ENCODE assay signal across 1 cellular context in the genomic region with DNA sequence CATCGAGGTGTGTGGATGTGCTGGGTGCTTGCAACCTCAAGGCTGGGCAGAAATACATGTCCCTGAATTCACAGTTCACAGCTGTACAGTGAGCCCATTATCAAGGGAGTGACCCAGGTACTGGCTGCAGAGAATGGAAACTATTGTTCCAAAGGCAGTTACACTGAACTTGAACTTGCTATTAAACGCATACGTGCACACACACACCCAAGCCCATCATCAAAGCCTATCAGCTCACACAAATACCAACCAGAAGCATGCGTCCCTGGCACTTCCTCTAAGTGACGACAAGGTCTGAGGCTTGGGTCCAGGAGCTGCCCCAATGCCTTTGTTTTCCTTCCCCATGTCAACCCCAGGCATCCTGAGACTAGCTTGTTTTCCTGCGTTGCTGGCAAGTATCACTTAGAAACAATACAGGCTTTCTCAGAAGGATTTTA.
TF ChIP-seq lines count a peak whose summit lies in the region.

No MANE protein-coding gene starts in this region.

TF ChIP-seq in HepG2, 621 proteins besides CTCF, POLR2A, EP300 and RAD21 (continued from another document and continues in another):
- TF ChIP-seq, protein P1, sequence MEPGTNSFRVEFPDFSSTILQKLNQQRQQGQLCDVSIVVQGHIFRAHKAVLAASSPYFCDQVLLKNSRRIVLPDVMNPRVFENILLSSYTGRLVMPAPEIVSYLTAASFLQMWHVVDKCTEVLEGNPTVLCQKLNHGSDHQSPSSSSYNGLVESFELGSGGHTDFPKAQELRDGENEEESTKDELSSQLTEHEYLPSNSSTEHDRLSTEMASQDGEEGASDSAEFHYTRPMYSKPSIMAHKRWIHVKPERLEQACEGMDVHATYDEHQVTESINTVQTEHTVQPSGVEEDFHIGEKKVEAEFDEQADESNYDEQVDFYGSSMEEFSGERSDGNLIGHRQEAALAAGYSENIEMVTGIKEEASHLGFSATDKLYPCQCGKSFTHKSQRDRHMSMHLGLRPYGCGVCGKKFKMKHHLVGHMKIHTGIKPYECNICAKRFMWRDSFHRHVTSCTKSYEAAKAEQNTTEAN (CRISPR knock-in tag; conservative IDR thresholded peaks at IDR 0.05): peak; percentile 78
- TF ChIP-seq FOXP1 (IDR thresholded peaks at IDR 0.05) (no peak), FOXP1 (CRISPR knock-in tag; IDR thresholded peaks at IDR 0.05) (peak; percentile 70), GABPA (IDR thresholded peaks at IDR 0.05; ENCODE audit: low read depth, low read length) (no peak), GABPA (CRISPR knock-in tag; IDR thresholded peaks at IDR 0.05; ENCODE audit: low read depth) (peak; percentile 45; the same call in 1 of the 2 replicates), ZBTB38 (CRISPR knock-in tag; IDR thresholded peaks at IDR 0.05) (peak; percentile 85), HMG20A (CRISPR knock-in tag; IDR thresholded peaks at IDR 0.05; ENCODE audit: borderline replicate concordance) (peak; percentile 87; the same call in 1 of the 2 replicates), GATAD2A (CRISPR knock-in tag; IDR thresholded peaks at IDR 0.05) (peak; percentile 75), NR2F2 (IDR thresholded peaks at IDR 0.05; ENCODE audit: borderline replicate concordance, low read depth) (no peak), HOMEZ (CRISPR knock-in tag; IDR thresholded peaks at IDR 0.05; ENCODE audit: low read depth) (peak; percentile 72), ZSCAN21 (CRISPR knock-in tag; IDR thresholded peaks at IDR 0.05; ENCODE audit: borderline replicate concordance) (peak; percentile 61; the same call in 1 of the 2 replicates), MIER2 (CRISPR knock-in tag; IDR thresholded peaks at IDR 0.05) (peak; percentile 66; the same call in 1 of the 2 replicates), MED1 (CRISPR knock-in tag; IDR thresholded peaks at IDR 0.05) (peak; percentile 90), TFE3 (CRISPR knock-in tag; IDR thresholded peaks at IDR 0.05) (peak; percentile 35; the same call in 1 of the 2 replicates), ZNF44 (CRISPR knock-in tag; IDR thresholded peaks at IDR 0.05) (0 out of 2 replicates have a peak, but pooled peaks have one; percentile 32), SP5 (CRISPR knock-in tag; IDR thresholded peaks at IDR 0.05; ENCODE audit: borderline replicate concordance, low read depth) (peak; percentile 54), FOXK1 (CRISPR knock-in tag; IDR thresholded peaks at IDR 0.05; ENCODE audit: borderline replicate concordance, low read depth) (0 out of 2 replicates have a peak, but pooled peaks have one; percentile 39), HDAC2 (CRISPR knock-in tag; IDR thresholded peaks at IDR 0.05) (peak; percentile 59), FOXA1 (IDR thresholded peaks at IDR 0.05) (no peak), FOXA1 (CRISPR knock-in tag; IDR thresholded peaks at IDR 0.05) (peak; percentile 33), HNF1B (CRISPR knock-in tag; IDR thresholded peaks at IDR 0.05) (peak; percentile 88), BCL6 (CRISPR knock-in tag; IDR thresholded peaks at IDR 0.05) (peak; percentile 90), ZBTB34 (CRISPR knock-in tag; IDR thresholded peaks at IDR 0.05) (peak; percentile 78; the same call in 1 of the 2 replicates), ZNF629 (CRISPR knock-in tag; conservative IDR thresholded peaks at IDR 0.05) (peak; percentile 72), FOXO1 (CRISPR knock-in tag; IDR thresholded peaks at IDR 0.05) (peak; percentile 87; the same call in 1 of the 2 replicates), CEBPG (CRISPR knock-in tag; IDR thresholded peaks at IDR 0.05) (peak; percentile 47), ZNF292 (CRISPR knock-in tag; IDR thresholded peaks at IDR 0.05; ENCODE audit: borderline replicate concordance, low read depth) (peak; percentile 57; the same call in 1 of the 2 replicates), RXRA (CRISPR knock-in tag; IDR thresholded peaks at IDR 0.05) (peak; percentile 93), RXRB (CRISPR knock-in tag; IDR thresholded peaks at IDR 0.05; ENCODE audit: borderline replicate concordance) (peak; percentile 94), PAXIP1 (CRISPR knock-in tag; conservative IDR thresholded peaks at IDR 0.05) (peak; percentile 73), ZNF788 (CRISPR knock-in tag; IDR thresholded peaks at IDR 0.05; ENCODE audit: borderline replicate concordance) (peak; percentile 72; the same call in 1 of the 2 replicates), ZBTB44 (CRISPR knock-in tag; IDR thresholded peaks at IDR 0.05) (no peak), MXD4 (CRISPR knock-in tag; IDR thresholded peaks at IDR 0.05) (peak; percentile 48; the same call in 1 of the 2 replicates), RCOR2 (CRISPR knock-in tag; IDR thresholded peaks at IDR 0.05) (peak; percentile 85)
- TF ChIP-seq, protein P2, sequence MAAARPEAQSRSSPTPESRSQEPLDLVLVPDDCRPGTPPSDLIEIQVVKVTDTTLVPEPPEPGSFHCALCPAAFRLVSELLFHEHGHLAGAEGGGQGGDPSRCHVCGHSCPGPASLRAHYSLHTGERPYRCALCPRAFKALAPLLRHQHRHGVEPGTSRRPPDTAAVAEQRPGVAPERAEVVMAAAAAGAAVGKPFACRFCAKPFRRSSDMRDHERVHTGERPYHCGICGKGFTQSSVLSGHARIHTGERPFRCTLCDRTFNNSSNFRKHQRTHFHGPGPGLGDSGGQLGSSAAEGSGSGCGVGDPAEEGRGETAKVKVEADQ (CRISPR knock-in tag; IDR thresholded peaks at IDR 0.05; ENCODE audit: borderline replicate concordance): 0 out of 2 replicates have a peak, but pooled peaks have one; percentile 70
- TF ChIP-seq, protein P3, sequence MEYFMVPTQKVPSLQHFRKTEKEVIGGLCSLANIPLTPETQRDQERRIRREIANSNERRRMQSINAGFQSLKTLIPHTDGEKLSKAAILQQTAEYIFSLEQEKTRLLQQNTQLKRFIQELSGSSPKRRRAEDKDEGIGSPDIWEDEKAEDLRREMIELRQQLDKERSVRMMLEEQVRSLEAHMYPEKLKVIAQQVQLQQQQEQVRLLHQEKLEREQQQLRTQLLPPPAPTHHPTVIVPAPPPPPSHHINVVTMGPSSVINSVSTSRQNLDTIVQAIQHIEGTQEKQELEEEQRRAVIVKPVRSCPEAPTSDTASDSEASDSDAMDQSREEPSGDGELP (IDR thresholded peaks at IDR 0.05; ENCODE audit: borderline replicate concordance, low read depth): peak; percentile 74; the same call in 1 of the 2 replicates
- TF ChIP-seq, protein P4, sequence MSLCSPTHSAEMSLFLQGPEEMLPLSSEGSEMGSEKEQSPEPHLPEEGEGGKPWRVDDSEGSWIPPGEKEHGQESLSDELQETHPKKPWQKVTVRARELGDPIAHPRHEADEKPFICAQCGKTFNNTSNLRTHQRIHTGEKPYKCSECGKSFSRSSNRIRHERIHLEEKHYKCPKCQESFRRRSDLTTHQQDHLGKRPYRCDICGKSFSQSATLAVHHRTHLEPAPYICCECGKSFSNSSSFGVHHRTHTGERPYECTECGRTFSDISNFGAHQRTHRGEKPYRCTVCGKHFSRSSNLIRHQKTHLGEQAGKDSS (CRISPR knock-in tag; IDR thresholded peaks at IDR 0.05; ENCODE audit: borderline replicate concordance, low read depth): 0 out of 2 replicates have a peak, but pooled peaks have one; percentile 58
